20 cellular contexts compared by ENCODE assay signal in the genomic region with DNA sequence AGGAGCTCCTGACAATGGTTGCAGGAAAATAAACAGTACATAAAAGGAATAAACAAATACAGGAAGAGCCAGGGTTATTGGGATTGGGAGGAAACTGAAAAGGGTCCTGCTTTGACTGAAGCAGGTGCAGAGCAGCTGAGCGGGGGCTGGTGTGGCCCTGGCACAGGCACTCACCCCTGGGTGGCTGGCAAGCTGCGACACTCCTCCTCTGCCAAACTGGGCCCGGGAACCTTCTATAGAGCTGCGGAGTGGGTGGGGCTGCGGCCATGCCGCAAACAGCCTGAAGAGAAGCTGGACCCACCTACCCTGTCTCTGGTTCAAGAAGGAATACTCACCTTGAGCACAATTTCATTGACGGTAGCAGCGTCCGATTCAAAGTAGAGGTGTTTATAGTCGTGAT.
"Had no signal": no experiment of that assay in that cellular context is flagged by ENCODE, and none has a peak within 500 bp of the region (broad histone marks: within the 10 kb centered on the region; RNA-seq: fewer than 3 reads in every experiment).

No MANE protein-coding gene starts in this region.

- H3K27me3 ChIP-seq: adrenal gland, esophagus squamous epithelium, heart right ventricle, ovary, testis, upper lobe of left lung had no signal

- H3K4me3 Mint-ChIP-seq: dendritic cell treated with granulocyte-macrophage colony-stimulating factor and Interleukin-4, amounts not matched to agents 40 ng/mL and 50 ng/mL, for 4 days had no signal

- H3K9me3 Mint-ChIP-seq: activated naive CD4-positive, alpha-beta T cell treated with anti-CD3 and anti-CD28 coated beads, Interleukin-2, amount 50 U/mL, for 72 hours; dendritic cell treated with granulocyte-macrophage colony-stimulating factor and Interleukin-4, amounts not matched to agents 40 ng/mL and 50 ng/mL, for 4 days had no signal

- H3K4me1 ChIP-seq: adrenal gland, testis had no signal

- DNase-seq: activated CD4-positive, alpha-beta T cell treated with anti-CD3 and anti-CD28 coated beads, Interleukin-2, amount 50 U/mL, for 1 hour; activated CD8-positive, alpha-beta memory T cell treated with anti-CD3 and anti-CD28 coated beads, Interleukin-2, amount 50 U/mL, for 48 hours; activated gamma-delta T cell treated with Interleukin-2 at 50 U/mL for 16 hours; adrenal gland; effector memory CD4-positive, alpha-beta T cell; esophagus squamous epithelium; heart right ventricle; kidney glomerular epithelial cell; left ventricle myocardium inferior; ovary; stimulated activated CD4-positive, alpha-beta T cell treated with anti-CD3 and anti-CD28 coated beads, Interleukin-4, amount 100 ng/mL, for 1 hour; T-helper 1 cell; T-helper 9 cell; testis had no signal

- H3K9me3 ChIP-seq: adrenal gland, esophagus squamous epithelium, heart right ventricle, left ventricle myocardium inferior, ovary, testis, upper lobe of left lung had no signal

- H3K27ac Mint-ChIP-seq: dendritic cell treated with granulocyte-macrophage colony-stimulating factor and Interleukin-4, amounts not matched to agents 40 ng/mL and 50 ng/mL, for 4 days had no signal

- H3K4me2 ChIP-seq: smooth muscle cell had no signal

- H3K4me3 ChIP-seq: adrenal gland, esophagus squamous epithelium, heart right ventricle, left ventricle myocardium inferior, ovary, smooth muscle cell, testis, upper lobe of left lung had no signal

- ATAC-seq: activated CD4-positive, CD25-positive, alpha-beta regulatory T cell treated with anti-CD3 and anti-CD28 coated beads, Interleukin-2, amount 50 U/mL, for 24 hours; activated naive CD4-positive, alpha-beta T cell treated with anti-CD3 and anti-CD28 coated beads, Interleukin-2, amount 50 U/mL, for 72 hours; heart right ventricle; sciatic nerve had no signal

- H3K27ac ChIP-seq: adrenal gland, esophagus squamous epithelium, heart right ventricle, left ventricle myocardium inferior, ovary, testis, upper lobe of left lung had no signal

- H3K36me3 ChIP-seq: ovary had no signal

- H3K36me3 Mint-ChIP-seq: activated naive CD4-positive, alpha-beta T cell treated with anti-CD3 and anti-CD28 coated beads, Interleukin-2, amount 50 U/mL, for 72 hours had no signal

- H3K27me3 Mint-ChIP-seq: dendritic cell treated with granulocyte-macrophage colony-stimulating factor and Interleukin-4, amounts not matched to agents 40 ng/mL and 50 ng/mL, for 4 days had no signal
